8 cellular contexts compared by ENCODE assay signal in genomic region chr6:8065519-8065911, GRCh38. TPM values are rescaled to one million over a fixed set of nuclear protein-coding genes. Genes with fewer than 3 reads are reported as not detected.
DNase-seq lines count a peak whose midpoint lies in the region; ATAC-seq and TF ChIP-seq lines count a peak whose summit lies in the region.

No MANE protein-coding gene starts in this region.

- ATAC-seq in GM18511 (IDR thresholded peaks at IDR 0.05; ENCODE audit: unreplicated experiment), result peak; percentile 51
- ATAC-seq in HG02588 (IDR thresholded peaks at IDR 0.05; ENCODE audit: unreplicated experiment), result peak; percentile 47
- no peak for ATAC-seq in natural killer cell

- no peak overlapping the region for H3K4me3 Mint-ChIP-seq in T-helper 2 cell treated with Interferon-gamma antibody and Interleukin-4, amounts not matched to agents 5 μg/mL and 100 μg/mL, for 36 hours
- H3K4me3 Mint-ChIP-seq in natural killer cell, result no peak overlapping the region

- DNase-seq in T-helper 2 cell treated with Interferon-gamma antibody and Interleukin-4, amounts not matched to agents 5 μg/mL and 100 μg/mL, for 36 hours (ENCODE audit: low spot score), result peak; percentile 61
- DNase-seq in natural killer cell (no peak), NCI-H146 (lab: John Stamatoyannopoulos, UW) (no peak), NCI-H2227 treated with DMSO at 0.1 percent for 48 hours (lab: John Stamatoyannopoulos, UW) (no peak), NCI-H187 (lab: John Stamatoyannopoulos, UW) (no peak), T1000 (lab: John Stamatoyannopoulos, UW) (no peak)

- peak overlapping the region; percentile 96 for H3K27ac Mint-ChIP-seq in T-helper 2 cell treated with Interferon-gamma antibody and Interleukin-4, amounts not matched to agents 5 μg/mL and 100 μg/mL, for 36 hours
- peak overlapping the region; percentile 92 to 98 for H3K27ac Mint-ChIP-seq in natural killer cell

- H3K9me3 Mint-ChIP-seq in T-helper 2 cell treated with Interferon-gamma antibody and Interleukin-4, amounts not matched to agents 5 μg/mL and 100 μg/mL, for 36 hours, result no peaks in the 10 kb centered on the region
- no peaks in the 10 kb centered on the region for H3K9me3 Mint-ChIP-seq in natural killer cell

- intact Hi-C loops in natural killer cell (cut with micrococcal nuclease), result loop anchor here (2.0 kb wide), 1 partner anchor 753 kb away; the partner anchor contains the start of gene SSR1

- no peak for TF ChIP-seq CTCF in natural killer cell (IDR thresholded peaks at IDR 0.05)

- no peaks in the 10 kb centered on the region for H3K36me3 Mint-ChIP-seq in T-helper 2 cell treated with Interferon-gamma antibody and Interleukin-4, amounts not matched to agents 5 μg/mL and 100 μg/mL, for 36 hours (ENCODE audit: low read depth)
- H3K36me3 Mint-ChIP-seq in natural killer cell, result no peaks in the 10 kb centered on the region

- peaks cover 25% of the 10 kb centered on the region for H3K4me1 Mint-ChIP-seq in T-helper 2 cell treated with Interferon-gamma antibody and Interleukin-4, amounts not matched to agents 5 μg/mL and 100 μg/mL, for 36 hours (ENCODE audit: low read depth)
- peaks cover 7 to 21% of the 10 kb centered on the region in 2 donors for H3K4me1 Mint-ChIP-seq in natural killer cell

- no peaks in the 10 kb centered on the region for H3K27me3 Mint-ChIP-seq in T-helper 2 cell treated with Interferon-gamma antibody and Interleukin-4, amounts not matched to agents 5 μg/mL and 100 μg/mL, for 36 hours (ENCODE audit: low read depth)
- peaks cover 3 to 7% of the 10 kb centered on the region in 2 donors for H3K27me3 Mint-ChIP-seq in natural killer cell (ENCODE audit: low read depth in 2 of 2)

RNA-seq across cellular contexts. Expression of gene BLOC1S5, which starts 1.3 kb away (rescaled TPM):
- total RNA-seq in natural killer cell, result 10 to 100 TPM; 11.2 to 15.9 (median 15.4) TPM

RNA-seq across cellular contexts. Expression of gene EEF1E1, which starts 36.8 kb away (rescaled TPM):
- total RNA-seq in natural killer cell, result 10 to 100 TPM in 2 of 3 donors, 1 to 10 TPM in 1; 9.6 to 13.8 (median 10.2) TPM

Comparison
In these comparisons a context has a peak if more than half of its experiments do, and no peak if none do; other contexts are left out.
1. ATAC-seq: peak in GM18511 (single experiment) and HG02588 (single experiment); none in natural killer cell (0 of 3).